Comparison of ENCODE assay signal across 10 cellular contexts in genomic region chr4:4855293-4856070, GRCh38. TPM values are rescaled to one million over a fixed set of nuclear protein-coding genes. Genes with fewer than 3 reads are reported as not detected.
DNase-seq lines count a peak whose midpoint lies in the region; ATAC-seq and TF ChIP-seq lines count a peak whose summit lies in the region.
"Had no signal": no experiment of that assay in that cellular context is flagged by ENCODE, and none has a peak within 500 bp of the region (broad histone marks: within the 10 kb centered on the region; RNA-seq: fewer than 3 reads in every experiment).

No MANE protein-coding gene starts in this region.

- peaks cover 5% of the 10 kb centered on the region for H3K36me3 Mint-ChIP-seq in activated CD8-positive, alpha-beta memory T cell treated with anti-CD3 and anti-CD28 coated beads, Interleukin-2, amount 10 ng/mL, durations not matched to agents 7 days and 5 days
- H3K36me3 Mint-ChIP-seq in endothelial cell (ENCODE audit: low read depth, unreplicated experiment), result no peaks in the 10 kb centered on the region
- no peaks in the 10 kb centered on the region for H3K36me3 Mint-ChIP-seq in progenitor cell of endocrine pancreas (ENCODE audit: insufficient read depth)

- H3K27ac ChIP-seq in dorsolateral prefrontal cortex, result no peak overlapping the region

- no peak overlapping the region for H3K4me3 Mint-ChIP-seq in activated CD8-positive, alpha-beta memory T cell treated with anti-CD3 and anti-CD28 coated beads, Interleukin-2, amount 10 ng/mL, durations not matched to agents 7 days and 5 days
- H3K4me3 Mint-ChIP-seq in endothelial cell (ENCODE audit: unreplicated experiment) (peak overlapping the region; percentile 51), progenitor cell of endocrine pancreas (ENCODE audit: low read depth) (no peak overlapping the region)

- intact Hi-C loops in dorsolateral prefrontal cortex (cut with DNase I), result loop anchor here (5.0 to 10.0 kb wide), 2 partner anchors 93 to 371 kb away; no protein-coding TSS in a partner anchor

- no peak for DNase-seq in activated CD8-positive, alpha-beta memory T cell treated with anti-CD3 and anti-CD28 coated beads, Interleukin-2, amount 10 ng/mL, durations not matched to agents 7 days and 5 days
- no peak for DNase-seq in activated CD8-positive, alpha-beta memory T cell treated with anti-CD3 and anti-CD28 coated beads for 24 hours
- peak; percentile 56 for DNase-seq in NCI-H2227 (lab: John Stamatoyannopoulos, UW; ENCODE audit: unreplicated experiment)
- DNase-seq in endothelial cell (ENCODE audit: low spot score), result no peak
- DNase-seq in progenitor cell of endocrine pancreas (ENCODE audit: low spot score, unreplicated experiment), result no peak
- DNase-seq in NCI-H1930 (lab: John Stamatoyannopoulos, UW), result no peak
- no peak for DNase-seq in dorsolateral prefrontal cortex
- no peak for DNase-seq in stimulated activated CD4-positive, alpha-beta T cell treated with anti-CD3 and anti-CD28 coated beads, Interleukin-15, amount 100 ng/mL, for 24 hours
- DNase-seq: activated CD4-positive, CD25-positive, alpha-beta regulatory T cell; NCI-H226 had no signal

- TF ChIP-seq CTCF in endothelial cell (IDR thresholded peaks at IDR 0.05; ENCODE audit: unreplicated experiment), result no peak
- TF ChIP-seq CTCF in progenitor cell of endocrine pancreas (IDR thresholded peaks at IDR 0.05; ENCODE audit: unreplicated experiment), result no peak
- TF ChIP-seq CTCF in dorsolateral prefrontal cortex (IDR thresholded peaks at IDR 0.05 in 54 of 56, conservative IDR thresholded peaks at IDR 0.05 in 2 of 56; ENCODE audit: low read depth in 1 of 56, partially characterized antibody in 56 of 56), result no peak

- H3K27ac Mint-ChIP-seq in activated CD8-positive, alpha-beta memory T cell treated with anti-CD3 and anti-CD28 coated beads, Interleukin-2, amount 10 ng/mL, durations not matched to agents 7 days and 5 days, result peak overlapping the region; percentile 40
- H3K27ac Mint-ChIP-seq in endothelial cell (ENCODE audit: unreplicated experiment), result no peak overlapping the region
- H3K27ac Mint-ChIP-seq in progenitor cell of endocrine pancreas, result peak overlapping the region; percentile 7

- peak overlapping the region in 14 of 59 donors; percentile 1 to 67 (median 50) for H3K4me3 ChIP-seq in dorsolateral prefrontal cortex

- peaks cover 10 to 86% (median 70%) of the 10 kb centered on the region in 45 donors for H3K27me3 ChIP-seq in dorsolateral prefrontal cortex

- H3K9me3 Mint-ChIP-seq in activated CD8-positive, alpha-beta memory T cell treated with anti-CD3 and anti-CD28 coated beads, Interleukin-2, amount 10 ng/mL, durations not matched to agents 7 days and 5 days (ENCODE audit: low read depth), result no peaks in the 10 kb centered on the region
- H3K9me3 Mint-ChIP-seq in endothelial cell (ENCODE audit: unreplicated experiment), result no peaks in the 10 kb centered on the region
- H3K9me3 Mint-ChIP-seq in progenitor cell of endocrine pancreas (ENCODE audit: low read depth), result no peaks in the 10 kb centered on the region

- peaks cover 77% of the 10 kb centered on the region for H3K27me3 Mint-ChIP-seq in activated CD8-positive, alpha-beta memory T cell treated with anti-CD3 and anti-CD28 coated beads, Interleukin-2, amount 10 ng/mL, durations not matched to agents 7 days and 5 days
- peaks cover 22% of the 10 kb centered on the region for H3K27me3 Mint-ChIP-seq in endothelial cell (ENCODE audit: unreplicated experiment)
- peaks cover 83% of the 10 kb centered on the region for H3K27me3 Mint-ChIP-seq in progenitor cell of endocrine pancreas

- no peak for ATAC-seq in activated CD8-positive, alpha-beta memory T cell treated with anti-CD3 and anti-CD28 coated beads, Interleukin-2, amount 10 ng/mL, durations not matched to agents 7 days and 5 days

- CTCF ChIA-PET in activated CD8-positive, alpha-beta memory T cell treated with anti-CD3 and anti-CD28 coated beads, Interleukin-2, amount 10 ng/mL, durations not matched to agents 7 days and 5 days (lab: Charles Lee), result no interaction called here

- peaks cover 20% of the 10 kb centered on the region for H3K4me1 Mint-ChIP-seq in activated CD8-positive, alpha-beta memory T cell treated with anti-CD3 and anti-CD28 coated beads, Interleukin-2, amount 10 ng/mL, durations not matched to agents 7 days and 5 days
- H3K4me1 Mint-ChIP-seq in endothelial cell (ENCODE audit: unreplicated experiment), result peaks cover 42% of the 10 kb centered on the region
- peaks cover 20% of the 10 kb centered on the region for H3K4me1 Mint-ChIP-seq in progenitor cell of endocrine pancreas (ENCODE audit: low read depth)

RNA-seq across cellular contexts. Expression of gene MSX1, which starts 4.0 kb away (rescaled TPM):
- total RNA-seq in activated CD8-positive, alpha-beta memory T cell treated with anti-CD3 and anti-CD28 coated beads, Interleukin-2, amount 10 ng/mL, durations not matched to agents 7 days and 5 days, result under 1 TPM in 1 of 2 experiments, not detected in 1; 0.12 TPM
- 17.4 TPM for total RNA-seq in endothelial cell (ENCODE audit: unreplicated experiment)
- 2.9 and 5.0 TPM in 2 replicates for total RNA-seq in progenitor cell of endocrine pancreas
- total RNA-seq in dorsolateral prefrontal cortex, result 10 to 100 TPM in 28 of 120 experiments, 1 to 10 TPM in 92; 1.9 to 28.3 (median 6.8) TPM
